8 cellular contexts compared by ENCODE assay signal in the genomic region with DNA sequence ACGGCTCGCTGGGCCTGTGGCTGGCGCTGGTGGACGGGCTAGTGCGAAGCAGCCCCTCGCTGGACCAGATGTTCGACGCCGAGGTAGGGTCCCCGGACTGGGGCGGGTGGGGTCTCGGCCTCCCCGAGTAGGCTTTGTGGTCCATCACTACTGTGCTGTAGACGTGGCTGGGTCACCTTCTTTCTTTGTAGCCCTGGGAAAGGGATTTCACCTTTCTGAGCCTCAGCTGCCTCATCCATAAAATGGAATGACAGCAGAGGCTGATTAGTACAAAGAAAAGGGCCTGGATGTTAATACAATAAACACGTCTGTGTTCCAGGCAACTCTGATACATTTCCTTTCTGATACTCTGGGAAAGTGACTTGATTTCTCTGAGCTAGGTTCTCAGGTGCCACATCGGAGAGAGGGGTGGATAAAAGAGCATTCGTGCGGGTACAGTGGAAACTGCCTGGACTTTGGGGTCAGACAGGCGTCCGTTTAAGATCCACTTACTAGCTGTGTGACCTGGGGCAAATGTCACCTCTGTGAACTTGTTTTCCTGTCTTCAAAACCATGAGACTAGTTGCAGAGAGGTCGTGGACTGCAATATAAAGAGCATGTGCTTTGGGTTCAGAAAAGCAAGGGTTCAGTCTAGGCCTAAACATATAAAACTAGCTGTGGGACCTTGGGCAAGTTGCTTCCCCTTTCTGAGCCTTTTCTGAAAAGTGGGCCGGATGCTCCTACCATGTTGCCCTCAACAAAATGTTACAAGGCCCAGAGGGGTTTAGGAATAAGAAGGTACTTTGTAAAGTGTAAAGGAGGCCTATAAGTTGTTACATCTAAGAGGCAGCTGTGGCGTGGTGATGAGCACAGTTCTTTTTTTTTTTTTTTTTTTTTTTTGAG. TPM values are rescaled to one million over a fixed set of nuclear protein-coding genes. Genes with fewer than 3 reads are reported as not detected.
A peak's percentile ranks its signal among the peaks of the same experiment; 100 is the strongest.
DNase-seq lines count a peak whose midpoint lies in the region; ATAC-seq and TF ChIP-seq lines count a peak whose summit lies in the region.

No MANE protein-coding gene starts in this region.

- H3K27me3 ChIP-seq in BJ (ENCODE audit: control insufficient read depth, insufficient read depth, low read length) (no peaks in the 10 kb centered on the region), KMS-11 (ENCODE audit: insufficient read depth, low read depth) (no peaks in the 10 kb centered on the region)
- no peaks in the 10 kb centered on the region for H3K27me3 ChIP-seq in naive thymus-derived CD4-positive, alpha-beta T cell (ENCODE audit: control insufficient read depth in 2 of 2, insufficient read depth in 2 of 2, low read length in 2 of 2)

- TF ChIP-seq CTCF in BJ (IDR thresholded peaks at IDR 0.05; ENCODE audit: insufficient read depth, low read depth, low read length) (no peak), KMS-11 (conservative IDR thresholded peaks at IDR 0.05; ENCODE audit: low read depth, low read length) (no peak), GM13976 (IDR thresholded peaks at IDR 0.05; ENCODE audit: borderline replicate concordance, control extremely low read depth, extremely low read depth, insufficient read depth, missing control alignments) (no peak)

- POLR2A ChIA-PET in BJ (lab: Charles Lee): interaction anchor here (0.6 to 1.0 kb wide), 2 partner anchors 8 to 10 kb away, joined by 3 to 4 read pairs; no protein-coding TSS in a partner anchor
- POLR2A ChIA-PET in naive thymus-derived CD4-positive, alpha-beta T cell (lab: Charles Lee): interaction anchor here (0.6 to 6.1 kb wide), 19 partner anchors 9 to 1737 kb away, joined by 3 to 96 read pairs (median 6); a partner anchor contains a TSS

- in situ Hi-C loops in GM13976 (cut with MboI; ENCODE audit: low sequenced_read_pairs, unreplicated experiment): loop anchor here (25.0 kb wide), 1 partner anchor 398 kb away; no protein-coding TSS in a partner anchor

- H3K4me1 ChIP-seq in KMS-11 (ENCODE audit: low read depth, poor library complexity, severe bottlenecking): peaks cover 42% of the 10 kb centered on the region
- peaks cover 31 to 38% of the 10 kb centered on the region in 2 donors for H3K4me1 ChIP-seq in naive thymus-derived CD4-positive, alpha-beta T cell (ENCODE audit: control insufficient read depth in 2 of 2, insufficient read depth in 2 of 2, low read length in 2 of 2)

- H3K4me3 ChIP-seq in BJ (ENCODE audit: low read depth, low read length) (peak overlapping the region; percentile 89), KMS-11 (IDR thresholded peaks at IDR 0.05; ENCODE audit: insufficient read depth, low read depth, low read length) (no peak overlapping the region)
- H3K4me3 ChIP-seq in naive thymus-derived CD4-positive, alpha-beta T cell (ENCODE audit: low read length): peak overlapping the region; percentile 92

- H3K36me3 Mint-ChIP-seq in central memory CD8-positive, alpha-beta T cell (ENCODE audit: insufficient read depth): peaks cover 35% of the 10 kb centered on the region
- H3K36me3 Mint-ChIP-seq in naive thymus-derived CD4-positive, alpha-beta T cell: peaks cover 0 to 36% (median 6%) of the 10 kb centered on the region in 5 donors

- peak overlapping the region; percentile 83 for H2AFZ ChIP-seq in KMS-11 (ENCODE audit: low read depth)

- H3K4me1 Mint-ChIP-seq in central memory CD8-positive, alpha-beta T cell: peaks cover 50% of the 10 kb centered on the region
- H3K4me1 Mint-ChIP-seq in naive thymus-derived CD4-positive, alpha-beta T cell: peaks cover 32 to 57% (median 55%) of the 10 kb centered on the region in 7 donors

- peaks cover 16% of the 10 kb centered on the region for H3K36me3 ChIP-seq in BJ (ENCODE audit: control insufficient read depth, insufficient read depth, low read length)
- no peaks in the 10 kb centered on the region for H3K36me3 ChIP-seq in KMS-11 (ENCODE audit: insufficient read depth)
- H3K36me3 ChIP-seq in naive thymus-derived CD4-positive, alpha-beta T cell (ENCODE audit: control insufficient read depth in 2 of 3, insufficient read depth in 3 of 3, low read length in 3 of 3): peaks cover 0 to 46% (median 17%) of the 10 kb centered on the region in 3 experiments

- DNase-seq in BJ (ENCODE audit: low read depth) (no peak), GM13976 (ENCODE audit: low spot score) (no peak)
- DNase-seq in central memory CD8-positive, alpha-beta T cell (ENCODE audit: low spot score in 2 of 2): no peak
- DNase-seq in naive thymus-derived CD4-positive, alpha-beta T cell: peak in 2 of 9 donors; percentile 17
- DNase-seq in stimulated activated CD8-positive, alpha-beta memory T cell treated with anti-CD3 and anti-CD28 coated beads, Interleukin-4, amount 100 ng/mL, for 48 hours: no peak

- H3K27ac Mint-ChIP-seq in central memory CD8-positive, alpha-beta T cell (ENCODE audit: low read depth): peak overlapping the region; percentile 96
- peak overlapping the region; percentile 92 to 100 (median 99) for H3K27ac Mint-ChIP-seq in naive thymus-derived CD4-positive, alpha-beta T cell

- H3K4me2 ChIP-seq in KMS-11: peak overlapping the region; percentile 92

- CTCF ChIA-PET in BJ (lab: Yijun Ruan, JAX): interaction anchor here (0.5 to 6.0 kb wide), 31 partner anchors 10 to 449 kb away, joined by 3 to 75 read pairs (median 4); a partner anchor contains a TSS
- CTCF ChIA-PET in naive thymus-derived CD4-positive, alpha-beta T cell (lab: Charles Lee): interaction anchor here (0.7 to 9.2 kb wide), 16 partner anchors 8 to 904 kb away, joined by 3 to 146 read pairs (median 7); a partner anchor contains a TSS

- no peak for ATAC-seq in central memory CD8-positive, alpha-beta T cell (replicated peaks; ENCODE audit: extremely low read depth, poor library complexity, severe bottlenecking)
- ATAC-seq in naive thymus-derived CD4-positive, alpha-beta T cell: no peak
- ATAC-seq in GM21723 (IDR thresholded peaks at IDR 0.05; ENCODE audit: unreplicated experiment) (no peak), HG03469 (IDR thresholded peaks at IDR 0.05; ENCODE audit: unreplicated experiment) (no peak)

- H3K9me3 Mint-ChIP-seq in central memory CD8-positive, alpha-beta T cell: no peaks in the 10 kb centered on the region
- H3K9me3 Mint-ChIP-seq in naive thymus-derived CD4-positive, alpha-beta T cell: peaks cover 0 to 4% (median 0%) of the 10 kb centered on the region in 11 donors

- peak overlapping the region; percentile 80; the same call in 1 of the 2 replicates for H3K9ac ChIP-seq in KMS-11

- H3K9me3 ChIP-seq in naive thymus-derived CD4-positive, alpha-beta T cell (ENCODE audit: control insufficient read depth in 2 of 3, low read length in 3 of 3): no peaks in the 10 kb centered on the region

- H4K20me1 ChIP-seq in KMS-11 (ENCODE audit: insufficient read depth): no peaks in the 10 kb centered on the region

- H3K4me3 Mint-ChIP-seq in central memory CD8-positive, alpha-beta T cell: peak overlapping the region; percentile 92
- peak overlapping the region; percentile 83 to 100 (median 97) for H3K4me3 Mint-ChIP-seq in naive thymus-derived CD4-positive, alpha-beta T cell

- H3K79me2 ChIP-seq in KMS-11 (ENCODE audit: insufficient read depth, low read depth): peaks cover 13% of the 10 kb centered on the region

- intact Hi-C loops in naive thymus-derived CD4-positive, alpha-beta T cell (cut with micrococcal nuclease): loop anchor here (1.0 to 10.0 kb wide), 19 partner anchors 9 to 1907 kb away; a partner anchor contains a TSS

- H3K27me3 Mint-ChIP-seq in central memory CD8-positive, alpha-beta T cell: no peaks in the 10 kb centered on the region
- H3K27me3 Mint-ChIP-seq in naive thymus-derived CD4-positive, alpha-beta T cell: peaks cover 0 to 2% (median 0%) of the 10 kb centered on the region in 5 donors

- H3K27ac ChIP-seq in KMS-11: peak overlapping the region; percentile 69; the same call in 1 of the 2 replicates
- peak overlapping the region; percentile 99 for H3K27ac ChIP-seq in naive thymus-derived CD4-positive, alpha-beta T cell (ENCODE audit: low read depth, low read length)

RNA-seq across cellular contexts. Expression of a gene that starts 0.9 kb away (rescaled TPM):
- polyA plus RNA-seq in BJ (2011; rRNA removed): 38.8 and 71.4 TPM in 2 replicates
- polyA minus RNA-seq in BJ (2011; rRNA and poly(A)+ RNA removed): 35.1 and 67.8 TPM in 2 replicates
- total RNA-seq in naive thymus-derived CD4-positive, alpha-beta T cell: 100 to 1,000 TPM in 1 of 5 experiments, 10 to 100 TPM in 4; 23.9 to 111 (median 67.1) TPM
- polyA plus RNA-seq in naive thymus-derived CD4-positive, alpha-beta T cell: 10 to 100 TPM; 34.5 to 42.3 TPM

RNA-seq across cellular contexts. Expression of a gene that starts 14.3 kb away (rescaled TPM):
- polyA plus RNA-seq in BJ (2011; rRNA removed): not detected in 2 replicates
- polyA minus RNA-seq in BJ (2011; rRNA and poly(A)+ RNA removed): not detected in 2 replicates
- total RNA-seq in naive thymus-derived CD4-positive, alpha-beta T cell: under 1 TPM in 3 of 5 experiments, not detected in 2; 0.19 to 0.48 (median 0.46) TPM
- polyA plus RNA-seq in naive thymus-derived CD4-positive, alpha-beta T cell: under 1 TPM; 0.14 to 0.24 TPM

RNA-seq across cellular contexts. Expression of a gene that starts 15.6 kb away (rescaled TPM):
- 147 and 153 TPM in 2 replicates for polyA plus RNA-seq in BJ (2011; rRNA removed)
- polyA minus RNA-seq in BJ (2011; rRNA and poly(A)+ RNA removed): 140 and 225 TPM in 2 replicates
- total RNA-seq in naive thymus-derived CD4-positive, alpha-beta T cell: 10 to 100 TPM in 1 of 5 experiments, 1 to 10 TPM in 1, under 1 TPM in 3; 0.38 to 46.7 (median 0.56) TPM
- under 1 TPM in 1 of 2 donors, not detected in 1; 0.21 TPM for polyA plus RNA-seq in naive thymus-derived CD4-positive, alpha-beta T cell

RNA-seq across cellular contexts. Expression of a gene that starts 44.2 kb away (rescaled TPM):
- 69.4 and 77.0 TPM in 2 replicates for polyA plus RNA-seq in BJ (2011; rRNA removed)
- 26.1 and 36.1 TPM in 2 replicates for polyA minus RNA-seq in BJ (2011; rRNA and poly(A)+ RNA removed)
- 10 to 100 TPM; 12.2 to 22.7 (median 16.3) TPM for total RNA-seq in naive thymus-derived CD4-positive, alpha-beta T cell
- polyA plus RNA-seq in naive thymus-derived CD4-positive, alpha-beta T cell: 10 to 100 TPM; 15.3 to 22.9 TPM

RNA-seq across cellular contexts. Expression of a gene that starts 52.1 kb away (rescaled TPM):
- 135 and 236 TPM in 2 replicates for polyA plus RNA-seq in BJ (2011; rRNA removed)
- 39.7 and 47.6 TPM in 2 replicates for polyA minus RNA-seq in BJ (2011; rRNA and poly(A)+ RNA removed)
- 100 to 1,000 TPM in 1 of 5 experiments, 10 to 100 TPM in 4; 78.7 to 140 (median 85.0) TPM for total RNA-seq in naive thymus-derived CD4-positive, alpha-beta T cell
- 10 to 100 TPM; 82.7 to 98.9 TPM for polyA plus RNA-seq in naive thymus-derived CD4-positive, alpha-beta T cell

Comparison
In these comparisons a context has a peak if more than half of its experiments do, and no peak if none do; other contexts are left out.
1. RNA of a gene that starts 15.6 kb away (polyA plus RNA-seq): 147 to 153 TPM in BJ; 0.21 TPM in naive thymus-derived CD4-positive, alpha-beta T cell; every median in the first group is over 100 times any median in the second.